1 cellular context compared by ENCODE assay signal in genomic region chr19:40165362-40165937, GRCh38.
TF ChIP-seq lines count a peak whose summit lies in the region.

No MANE protein-coding gene starts in this region.

TF ChIP-seq in A549, 52 proteins besides CTCF, POLR2A, EP300 and RAD21 (continued from another document):
- TF ChIP-seq REST (IDR thresholded peaks at IDR 0.05): no peak
